Comparison of ENCODE assay signal across 3 cellular contexts in genomic region chr16:84885024-84885910, GRCh38.
TF ChIP-seq lines count a peak whose summit lies in the region.

No MANE protein-coding gene starts in this region.

TF ChIP-seq in IMR-90, 13 proteins besides CTCF, POLR2A, EP300 and RAD21:
- TF ChIP-seq MXI1 (IDR thresholded peaks at IDR 0.05; ENCODE audit: borderline replicate concordance, low read depth, low read length) (no peak), NFE2L2 (IDR thresholded peaks at IDR 0.05; ENCODE audit: low read depth, low read length) (no peak), CEBPB (IDR thresholded peaks at IDR 0.05; ENCODE audit: low read depth, low read length) (no peak), RCOR1 (IDR thresholded peaks at IDR 0.05; ENCODE audit: insufficient replicate concordance, low read length) (no peak), BHLHE40 (IDR thresholded peaks at IDR 0.05; ENCODE audit: low read depth, low read length) (no peak), SMC3 (IDR thresholded peaks at IDR 0.05; ENCODE audit: low read depth, low read length) (no peak), FOS (IDR thresholded peaks at IDR 0.05; ENCODE audit: low read depth, low read length) (no peak), MAFK (IDR thresholded peaks at IDR 0.05; ENCODE audit: low read depth, low read length) (no peak), ELK1 (IDR thresholded peaks at IDR 0.05; ENCODE audit: borderline replicate concordance, low read depth, low read length) (no peak), CHD1 (IDR thresholded peaks at IDR 0.05; ENCODE audit: low read depth, low read length) (no peak), RFX5 (IDR thresholded peaks at IDR 0.05; ENCODE audit: low read depth, low read length) (no peak), MAZ (IDR thresholded peaks at IDR 0.05; ENCODE audit: borderline replicate concordance, low read depth, low read length) (no peak)
- TF ChIP-seq, protein P1, sequence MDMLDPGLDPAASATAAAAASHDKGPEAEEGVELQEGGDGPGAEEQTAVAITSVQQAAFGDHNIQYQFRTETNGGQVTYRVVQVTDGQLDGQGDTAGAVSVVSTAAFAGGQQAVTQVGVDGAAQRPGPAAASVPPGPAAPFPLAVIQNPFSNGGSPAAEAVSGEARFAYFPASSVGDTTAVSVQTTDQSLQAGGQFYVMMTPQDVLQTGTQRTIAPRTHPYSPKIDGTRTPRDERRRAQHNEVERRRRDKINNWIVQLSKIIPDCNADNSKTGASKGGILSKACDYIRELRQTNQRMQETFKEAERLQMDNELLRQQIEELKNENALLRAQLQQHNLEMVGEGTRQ (IDR thresholded peaks at IDR 0.05; ENCODE audit: low read depth, low read length): no peak
TF ChIP-seq in IMR-90: peak in this region for 0.

TF ChIP-seq in endothelial cell of umbilical vein, 7 proteins besides CTCF, POLR2A, EP300 and RAD21:
- TF ChIP-seq EZH2 (IDR thresholded peaks at IDR 0.05; ENCODE audit: borderline replicate concordance, low read depth, low read length, severe bottlenecking) (no peak), JUN (IDR thresholded peaks at IDR 0.05; ENCODE audit: borderline replicate concordance, insufficient read depth, insufficient read length, low read depth) (no peak), MAX (IDR thresholded peaks at IDR 0.05; ENCODE audit: insufficient read depth, insufficient read length) (no peak), FOS (IDR thresholded peaks at IDR 0.05; ENCODE audit: borderline replicate concordance, insufficient read depth, low read length) (no peak), MYC (IDR thresholded peaks at IDR 0.05; ENCODE audit: low read depth, low read length) (no peak), GATA2 (IDR thresholded peaks at IDR 0.05; ENCODE audit: insufficient read depth, insufficient read length, low read depth, low read length) (no peak), POLR2AphosphoS5 (IDR thresholded peaks at IDR 0.05; ENCODE audit: insufficient read depth, low read depth, low read length) (no peak)

TF ChIP-seq in HepG2, 621 proteins besides CTCF, POLR2A, EP300 and RAD21:
- TF ChIP-seq SSRP1 (CRISPR knock-in tag; IDR thresholded peaks at IDR 0.05) (no peak), SOX5 (CRISPR knock-in tag; IDR thresholded peaks at IDR 0.05; ENCODE audit: borderline replicate concordance) (peak; percentile 45; the same call in 1 of the 2 replicates), AGO1 (IDR thresholded peaks at IDR 0.05; ENCODE audit: low read depth, low read length, poor library complexity, severe bottlenecking) (no peak), ZNF282 (IDR thresholded peaks at IDR 0.05; ENCODE audit: partially characterized antibody) (no peak), ZNF839 (CRISPR knock-in tag; IDR thresholded peaks at IDR 0.05; ENCODE audit: borderline replicate concordance) (no peak), FOXA1 (IDR thresholded peaks at IDR 0.05) (no peak), FOXA1 (CRISPR knock-in tag; IDR thresholded peaks at IDR 0.05) (no peak), ZNF432 (CRISPR knock-in tag; IDR thresholded peaks at IDR 0.05; ENCODE audit: borderline replicate concordance) (no peak), ZNF235 (CRISPR knock-in tag; IDR thresholded peaks at IDR 0.05; ENCODE audit: borderline replicate concordance) (no peak), DPF2 (CRISPR knock-in tag; IDR thresholded peaks at IDR 0.05; ENCODE audit: borderline replicate concordance, low read depth) (no peak), HNRNPLL (IDR thresholded peaks at IDR 0.05; ENCODE audit: low read depth, low read length, poor library complexity, severe bottlenecking) (peak; percentile 55), HOXA5 (CRISPR knock-in tag; IDR thresholded peaks at IDR 0.05) (no peak), NFKB2 (CRISPR knock-in tag; IDR thresholded peaks at IDR 0.05; ENCODE audit: borderline replicate concordance) (no peak), YEATS2 (CRISPR knock-in tag; IDR thresholded peaks at IDR 0.05; ENCODE audit: borderline replicate concordance) (no peak), ZNF34 (CRISPR knock-in tag; IDR thresholded peaks at IDR 0.05; ENCODE audit: borderline replicate concordance) (no peak), SOX13 (IDR thresholded peaks at IDR 0.05) (no peak), SOX13 (CRISPR knock-in tag; conservative IDR thresholded peaks at IDR 0.05 in 1 of 2, IDR thresholded peaks at IDR 0.05 in 1 of 2) (0 out of 4 replicates have a peak, but pooled peaks of 1 of the 2 experiments have one; percentile 28), RBAK (CRISPR knock-in tag; IDR thresholded peaks at IDR 0.05) (no peak), TCF12 (IDR thresholded peaks at IDR 0.05) (no peak), TCF12 (CRISPR knock-in tag; IDR thresholded peaks at IDR 0.05) (no peak), ZNF292 (CRISPR knock-in tag; IDR thresholded peaks at IDR 0.05; ENCODE audit: borderline replicate concordance, low read depth) (no peak), ZNF17 (CRISPR knock-in tag; IDR thresholded peaks at IDR 0.05) (no peak), ZBTB8A (CRISPR knock-in tag; IDR thresholded peaks at IDR 0.05; ENCODE audit: borderline replicate concordance, low read depth) (no peak), SOX6 (IDR thresholded peaks at IDR 0.05) (no peak), SOX6 (CRISPR knock-in tag; IDR thresholded peaks at IDR 0.05) (peak; percentile 36; the same call in 1 of the 2 replicates), TAF15 (IDR thresholded peaks at IDR 0.05; ENCODE audit: low read depth, low read length, poor library complexity, severe bottlenecking) (no peak), MEF2D (CRISPR knock-in tag; IDR thresholded peaks at IDR 0.05) (no peak), KDM5B (CRISPR knock-in tag; IDR thresholded peaks at IDR 0.05; ENCODE audit: borderline replicate concordance) (no peak), ZNF383 (CRISPR knock-in tag; IDR thresholded peaks at IDR 0.05; ENCODE audit: borderline replicate concordance) (no peak), ZNF790 (CRISPR knock-in tag; IDR thresholded peaks at IDR 0.05; ENCODE audit: borderline replicate concordance) (no peak)
- TF ChIP-seq, protein P2, sequence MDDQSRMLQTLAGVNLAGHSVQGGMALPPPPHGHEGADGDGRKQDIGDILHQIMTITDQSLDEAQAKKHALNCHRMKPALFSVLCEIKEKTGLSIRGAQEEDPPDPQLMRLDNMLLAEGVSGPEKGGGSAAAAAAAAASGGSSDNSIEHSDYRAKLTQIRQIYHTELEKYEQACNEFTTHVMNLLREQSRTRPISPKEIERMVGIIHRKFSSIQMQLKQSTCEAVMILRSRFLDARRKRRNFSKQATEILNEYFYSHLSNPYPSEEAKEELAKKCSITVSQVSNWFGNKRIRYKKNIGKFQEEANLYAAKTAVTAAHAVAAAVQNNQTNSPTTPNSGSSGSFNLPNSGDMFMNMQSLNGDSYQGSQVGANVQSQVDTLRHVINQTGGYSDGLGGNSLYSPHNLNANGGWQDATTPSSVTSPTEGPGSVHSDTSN (CRISPR knock-in tag; IDR thresholded peaks at IDR 0.05; ENCODE audit: borderline replicate concordance): no peak
- TF ChIP-seq, protein P3, sequence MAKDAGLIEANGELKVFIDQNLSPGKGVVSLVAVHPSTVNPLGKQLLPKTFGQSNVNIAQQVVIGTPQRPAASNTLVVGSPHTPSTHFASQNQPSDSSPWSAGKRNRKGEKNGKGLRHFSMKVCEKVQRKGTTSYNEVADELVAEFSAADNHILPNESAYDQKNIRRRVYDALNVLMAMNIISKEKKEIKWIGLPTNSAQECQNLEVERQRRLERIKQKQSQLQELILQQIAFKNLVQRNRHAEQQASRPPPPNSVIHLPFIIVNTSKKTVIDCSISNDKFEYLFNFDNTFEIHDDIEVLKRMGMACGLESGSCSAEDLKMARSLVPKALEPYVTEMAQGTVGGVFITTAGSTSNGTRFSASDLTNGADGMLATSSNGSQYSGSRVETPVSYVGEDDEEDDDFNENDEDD (CRISPR knock-in tag; IDR thresholded peaks at IDR 0.05; ENCODE audit: borderline replicate concordance): no peak
